ENCODE assay signal across 1 cellular context in genomic region chr1:16155537-16156410, GRCh38.
TF ChIP-seq lines count a peak whose summit lies in the region.

EPHA2 (minus strand) TSS chr1:16156069; CDS start chr1:16155932, 137 bp downstream.

TF ChIP-seq in HepG2, 621 proteins besides CTCF, POLR2A, EP300 and RAD21 (continued from another document):
- peak; percentile 57; the same call in 1 of the 2 replicates for TF ChIP-seq KMT2A (CRISPR knock-in tag; IDR thresholded peaks at IDR 0.05)
- no peak for TF ChIP-seq SOX13 (IDR thresholded peaks at IDR 0.05)
- TF ChIP-seq SOX13 (CRISPR knock-in tag; conservative IDR thresholded peaks at IDR 0.05 in 1 of 2, IDR thresholded peaks at IDR 0.05 in 1 of 2), result peak in 1 of 2 experiments; percentile 52; a peak in 2 of 4 replicates
- no peak for TF ChIP-seq TEF (CRISPR knock-in tag; IDR thresholded peaks at IDR 0.05)
- TF ChIP-seq MXD3 (CRISPR knock-in tag; IDR thresholded peaks at IDR 0.05), result peak; percentile 63; the same call in 1 of the 2 replicates
- peak; percentile 53; the same call in 1 of the 2 replicates for TF ChIP-seq KDM2A (CRISPR knock-in tag; IDR thresholded peaks at IDR 0.05; ENCODE audit: borderline replicate concordance, low read depth)
- TF ChIP-seq ZBTB3 (CRISPR knock-in tag; IDR thresholded peaks at IDR 0.05; ENCODE audit: borderline replicate concordance, low read depth), result no peak
- TF ChIP-seq ARHGAP35 (CRISPR knock-in tag; IDR thresholded peaks at IDR 0.05; ENCODE audit: borderline replicate concordance), result peak; percentile 38; the same call in 1 of the 2 replicates
- TF ChIP-seq SNAPC2 (CRISPR knock-in tag; IDR thresholded peaks at IDR 0.05), result peak; percentile 18; the same call in 1 of the 2 replicates
- peak; percentile 35; the same call in 1 of the 2 replicates for TF ChIP-seq FOXK1 (CRISPR knock-in tag; IDR thresholded peaks at IDR 0.05; ENCODE audit: borderline replicate concordance, low read depth)
- no peak for TF ChIP-seq ZBTB37 (CRISPR knock-in tag; IDR thresholded peaks at IDR 0.05)
- no peak for TF ChIP-seq ZNF556 (CRISPR knock-in tag; IDR thresholded peaks at IDR 0.05; ENCODE audit: borderline replicate concordance)
- peak; percentile 97 for TF ChIP-seq MTF2 (CRISPR knock-in tag; IDR thresholded peaks at IDR 0.05; ENCODE audit: borderline replicate concordance)
- TF ChIP-seq ZNF281 (CRISPR knock-in tag; IDR thresholded peaks at IDR 0.05; ENCODE audit: borderline replicate concordance), result peak; percentile 37; the same call in 1 of the 2 replicates
- TF ChIP-seq ZUFSP (CRISPR knock-in tag; IDR thresholded peaks at IDR 0.05; ENCODE audit: borderline replicate concordance), result no peak
- TF ChIP-seq SCMH1 (CRISPR knock-in tag; IDR thresholded peaks at IDR 0.05; ENCODE audit: borderline replicate concordance), result no peak
- TF ChIP-seq ZNF747 (CRISPR knock-in tag; IDR thresholded peaks at IDR 0.05; ENCODE audit: borderline replicate concordance), result no peak
- TF ChIP-seq TFE3 (CRISPR knock-in tag; IDR thresholded peaks at IDR 0.05), result peak; percentile 25; the same call in 1 of the 2 replicates
- TF ChIP-seq FOXO1 (CRISPR knock-in tag; IDR thresholded peaks at IDR 0.05), result peak; percentile 34
- TF ChIP-seq ZNF709 (CRISPR knock-in tag; IDR thresholded peaks at IDR 0.05), result peak; percentile 77; the same call in 1 of the 2 replicates
- 0 out of 2 replicates have a peak, but pooled peaks have one; percentile 37 for TF ChIP-seq ZNF451 (CRISPR knock-in tag; IDR thresholded peaks at IDR 0.05)
- TF ChIP-seq ZGPAT (CRISPR knock-in tag; IDR thresholded peaks at IDR 0.05), result peak; percentile 57; the same call in 1 of the 2 replicates
- peak; percentile 81 for TF ChIP-seq ZBTB7B (CRISPR knock-in tag; IDR thresholded peaks at IDR 0.05)
- TF ChIP-seq KLF12 (CRISPR knock-in tag; IDR thresholded peaks at IDR 0.05; ENCODE audit: borderline replicate concordance), result peak; percentile 75
- TF ChIP-seq ZBTB46 (CRISPR knock-in tag; IDR thresholded peaks at IDR 0.05; ENCODE audit: borderline replicate concordance), result no peak
- TF ChIP-seq NCOA5 (CRISPR knock-in tag; IDR thresholded peaks at IDR 0.05), result no peak
- 0 out of 2 replicates have a peak, but pooled peaks have one; percentile 25 for TF ChIP-seq CC2D1A (CRISPR knock-in tag; IDR thresholded peaks at IDR 0.05)
- peak; percentile 77 for TF ChIP-seq AKAP8 (CRISPR knock-in tag; IDR thresholded peaks at IDR 0.05)
- TF ChIP-seq ZNF331 (CRISPR knock-in tag; IDR thresholded peaks at IDR 0.05), result peak; percentile 90
